11 cellular contexts compared by ENCODE assay signal in the genomic region with DNA sequence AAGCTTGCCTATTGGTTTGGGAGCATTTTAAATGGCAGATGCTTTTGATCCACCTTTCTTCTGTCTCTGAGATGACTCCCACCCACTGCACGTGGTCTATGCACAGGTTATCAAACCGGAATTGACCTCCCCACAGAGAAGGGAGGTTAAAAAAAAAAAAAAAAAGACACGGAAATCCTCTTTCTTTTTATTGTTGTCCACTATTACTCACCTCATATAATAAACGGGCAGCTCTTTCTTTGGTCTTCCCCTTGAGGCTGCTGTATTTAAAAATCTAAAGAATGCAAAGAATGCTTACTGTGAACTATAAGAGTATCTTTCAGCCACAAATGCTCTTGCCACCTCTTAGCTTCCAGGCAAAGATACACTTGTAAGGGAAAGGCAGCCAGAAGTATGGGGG.
DNase-seq lines count a peak whose midpoint lies in the region; ATAC-seq and TF ChIP-seq lines count a peak whose summit lies in the region.
"Had no signal": no experiment of that assay in that cellular context is flagged by ENCODE, and none has a peak within 500 bp of the region (broad histone marks: within the 10 kb centered on the region; RNA-seq: fewer than 3 reads in every experiment).

No MANE protein-coding gene starts in this region.

- H4K8ac ChIP-seq in mesendoderm (ENCODE audit: low read depth, low read length), result no peak overlapping the region

- H3K18ac ChIP-seq in mesendoderm (ENCODE audit: low read length), result peak overlapping the region; percentile 52

- no peak overlapping the region for H2BK15ac ChIP-seq in mesendoderm (replicated peaks; ENCODE audit: low read depth)

- no peak overlapping the region; the same call in 1 of the 2 replicates for H3K9ac ChIP-seq in HUES64 (ENCODE audit: low read depth, low read length)
- H3K9ac ChIP-seq in mesendoderm (ENCODE audit: low read length), result no peak overlapping the region

- no peaks in the 10 kb centered on the region for H3K4me1 Mint-ChIP-seq in activated T-cell treated with anti-CD3 and anti-CD28 coated beads, Interleukin-2, amount 50 U/mL, for 72 hours (ENCODE audit: low read depth)

- 60% methylated on average over 1 of the region's 4 CpGs for WGBS in HUES64
- no CpG with 5 or more reads among the region's 4 CpGs for WGBS in mesendoderm (ENCODE audit: extremely low coverage, insufficient coverage, low lambda C conversion rate)

- H3K9me3 Mint-ChIP-seq in activated T-cell treated with anti-CD3 and anti-CD28 coated beads, Interleukin-2, amount 50 U/mL, for 72 hours, result peaks cover 0 to 3% of the 10 kb centered on the region in 2 donors
- H3K9me3 Mint-ChIP-seq: CD8-positive, alpha-beta T cell had no signal

- no peaks in the 10 kb centered on the region for H3K27me3 ChIP-seq in HUES64 (ENCODE audit: insufficient read depth, low read length)
- no peaks in the 10 kb centered on the region for H3K27me3 ChIP-seq in mesendoderm (ENCODE audit: insufficient read depth, low read length, poor library complexity)

- H3K4me3 ChIP-seq in AG10803 (ENCODE audit: low read length) (no peak overlapping the region), HUES64 (ENCODE audit: low read length) (no peak overlapping the region), choroid plexus epithelial cell (ENCODE audit: low read depth, low read length) (no peak overlapping the region), mesendoderm (ENCODE audit: low read length) (no peak overlapping the region)

- peak overlapping the region; percentile 56 for H3K4ac ChIP-seq in mesendoderm (ENCODE audit: low read depth, low read length)

- H3K56ac ChIP-seq in mesendoderm (ENCODE audit: low read length), result peak overlapping the region; percentile 59

- H3K27me3 Mint-ChIP-seq in activated T-cell treated with anti-CD3 and anti-CD28 coated beads, Interleukin-2, amount 50 U/mL, for 72 hours (ENCODE audit: low read depth), result no peaks in the 10 kb centered on the region

- no peaks in the 10 kb centered on the region for H3K79me2 ChIP-seq in mesendoderm (ENCODE audit: control insufficient read depth, insufficient read depth, low read length)

- H3K23ac ChIP-seq in mesendoderm (ENCODE audit: low read length), result no peak overlapping the region

- H3K4me3 Mint-ChIP-seq in activated T-cell treated with anti-CD3 and anti-CD28 coated beads, Interleukin-2, amount 50 U/mL, for 72 hours, result no peak overlapping the region
- H3K4me3 Mint-ChIP-seq: CD8-positive, alpha-beta T cell had no signal

- no peak overlapping the region for H2AK5ac ChIP-seq in mesendoderm (ENCODE audit: low read length)

- H3K9me3 ChIP-seq in HUES64 (ENCODE audit: insufficient read depth, low read depth, low read length), result no peaks in the 10 kb centered on the region

- H2BK120ac ChIP-seq in mesendoderm (ENCODE audit: low read depth, low read length), result no peak overlapping the region

- H3K36me3 Mint-ChIP-seq in activated T-cell treated with anti-CD3 and anti-CD28 coated beads, Interleukin-2, amount 50 U/mL, for 72 hours (ENCODE audit: insufficient read depth in 2 of 2), result no peaks in the 10 kb centered on the region
- H3K36me3 Mint-ChIP-seq: CD8-positive, alpha-beta T cell had no signal

- H3K27ac ChIP-seq in HUES64 (ENCODE audit: low read depth, low read length), result peak overlapping the region; percentile 41
- peak overlapping the region; percentile 53 for H3K27ac ChIP-seq in mesendoderm (ENCODE audit: low read depth, low read length)

- H3K36me3 ChIP-seq in HUES64 (ENCODE audit: insufficient read depth, low read length) (no peaks in the 10 kb centered on the region), mesendoderm (ENCODE audit: control insufficient read depth, insufficient read depth, low read length) (no peaks in the 10 kb centered on the region)

- no peak for ATAC-seq in HG03342 (IDR thresholded peaks at IDR 0.05; ENCODE audit: unreplicated experiment)
- ATAC-seq in activated T-cell treated with anti-CD3 and anti-CD28 coated beads, Interleukin-2, amount 50 U/mL, for 72 hours (replicated peaks in 1 of 2), result no peak
- ATAC-seq: CD8-positive, alpha-beta T cell; right cardiac atrium had no signal

- H3K4me1 ChIP-seq in HUES64 (ENCODE audit: insufficient read depth, low read length) (peaks cover 27% of the 10 kb centered on the region), mesendoderm (ENCODE audit: control insufficient read depth, low read depth, low read length) (peaks cover 5% of the 10 kb centered on the region)

- H4K5ac ChIP-seq in mesendoderm (ENCODE audit: low read length), result no peak overlapping the region

- peak; percentile 71 for DNase-seq in AG10803 (ENCODE audit: low read depth)
- DNase-seq in choroid plexus epithelial cell (ENCODE audit: low read depth), result peak; percentile 73
- peak; percentile 82 for DNase-seq in mesendoderm
- DNase-seq in NCI-H1694 (lab: John Stamatoyannopoulos, UW), result no peak
- DNase-seq in anterior cingulate cortex (lab: John Stamatoyannopoulos, UW), result no peak
- no peak for DNase-seq in activated T-cell treated with anti-CD3 and anti-CD28 coated beads, Interleukin-2, amount 50 U/mL, for 72 hours
- DNase-seq: CD8-positive, alpha-beta T cell; NCI-H1105; right cardiac atrium had no signal

- H2BK5ac ChIP-seq in mesendoderm (ENCODE audit: low read length), result no peak overlapping the region

- H3K4me2 ChIP-seq in mesendoderm (ENCODE audit: low read length), result no peak overlapping the region

- no peak overlapping the region for H3K27ac Mint-ChIP-seq in activated T-cell treated with anti-CD3 and anti-CD28 coated beads, Interleukin-2, amount 50 U/mL, for 72 hours
- H3K27ac Mint-ChIP-seq: CD8-positive, alpha-beta T cell had no signal

- no peaks in the 10 kb centered on the region for H3K79me1 ChIP-seq in mesendoderm (ENCODE audit: low read length)

- TF ChIP-seq CTCF in AG10803 (conservative IDR thresholded peaks at IDR 0.05; ENCODE audit: low read length), result no peak
- no peak for TF ChIP-seq CTCF in choroid plexus epithelial cell (conservative IDR thresholded peaks at IDR 0.05; ENCODE audit: low read depth, low read length)

Comparison
In these comparisons a context has a peak if more than half of its experiments do, and no peak if none do; other contexts are left out.
1. DNase-seq: peak in AG10803 (single experiment), choroid plexus epithelial cell (single experiment) and mesendoderm (single experiment); none in NCI-H1694 (single experiment), anterior cingulate cortex (0 of 58) and activated T-cell treated with anti-CD3 and anti-CD28 coated beads, Interleukin-2, amount 50 U/mL, for 72 hours (0 of 2).